ENCODE assay signal across 16 cellular contexts in the genomic region with DNA sequence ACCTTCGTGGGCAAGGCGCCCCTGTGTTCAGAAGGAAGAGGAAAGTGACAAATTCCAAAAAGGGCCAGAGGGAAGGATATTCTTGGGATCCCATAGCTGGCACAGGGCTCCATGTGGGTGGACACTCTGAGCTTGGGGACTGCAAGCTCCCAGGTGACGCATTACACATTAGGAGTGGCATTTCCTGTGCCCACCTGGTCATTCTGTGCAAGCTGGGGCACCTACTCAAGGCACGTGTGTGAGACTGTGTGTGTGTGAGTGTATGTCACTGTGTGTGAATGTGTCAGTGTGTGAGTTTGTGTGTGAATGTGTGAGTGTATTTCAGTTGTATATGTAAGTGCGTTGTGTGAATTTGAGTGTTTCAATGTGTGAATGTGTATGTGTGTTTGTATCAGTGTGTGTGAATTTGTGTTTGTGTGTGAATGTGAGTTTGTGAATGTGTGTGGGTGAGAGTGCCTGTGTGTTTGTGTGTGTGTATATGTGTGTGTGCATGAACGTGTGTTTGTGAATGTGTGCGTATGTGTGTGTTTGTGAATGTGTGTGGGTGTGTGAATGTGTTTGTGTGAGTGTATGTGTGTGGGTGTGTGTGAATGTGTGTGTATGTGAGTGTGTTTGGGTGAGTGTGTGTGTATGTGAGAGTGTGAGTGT. TPM values are rescaled to one million over a fixed set of nuclear protein-coding genes. Genes with fewer than 3 reads are reported as not detected.
DNase-seq lines count a peak whose midpoint lies in the region; ATAC-seq, FAIRE-seq and TF ChIP-seq lines count a peak whose summit lies in the region.
"Had no signal": no experiment of that assay in that cellular context is flagged by ENCODE, and none has a peak within 500 bp of the region (broad histone marks: within the 10 kb centered on the region; RNA-seq: fewer than 3 reads in every experiment).

No MANE protein-coding gene starts in this region.

- FAIRE-seq in A549 (lab: Jason Lieb, UNC) = peak; percentile 36

- H3K27me3 ChIP-seq in DND-41 (ENCODE audit: insufficient read depth, low read length, poor library complexity) (peaks cover 25% of the 10 kb centered on the region), lower lobe of right lung (ENCODE audit: low read depth) (peaks cover 23% of the 10 kb centered on the region)
- H3K27me3 ChIP-seq: MG63 had no signal

- WGBS in A549 (ENCODE audit: missing lambda C conversion rate) = 66% methylated on average over 7 of the region's 7 CpGs

- no peak overlapping the region for H3K27ac ChIP-seq in A549
- H3K27ac ChIP-seq in DND-41 (ENCODE audit: low read length) = peak overlapping the region; percentile 14; the same call in 1 of the 2 replicates
- H3K27ac ChIP-seq in KOPT-K1 (ENCODE audit: low read depth, low read length, poor library complexity, severe bottlenecking) = peak overlapping the region; percentile 85
- peak overlapping the region; percentile 66 for H3K27ac ChIP-seq in lower lobe of right lung

- no peak overlapping the region for H2AFZ ChIP-seq in DND-41 (ENCODE audit: low read depth, low read length)

- POLR2A ChIA-PET in A549 (lab: Yijun Ruan, JAX) = no interaction called here

- H3K4me1 ChIP-seq in A549 (no peaks in the 10 kb centered on the region), DND-41 (ENCODE audit: insufficient read depth, low read length) (peaks cover 61% of the 10 kb centered on the region), lower lobe of right lung (peaks cover 19% of the 10 kb centered on the region)

- CTCF ChIA-PET in A549 (lab: Yijun Ruan, JAX) = interaction anchor here (0.9 to 1.9 kb wide), 2 partner anchors 10 to 138 kb away, joined by 3 to 8 read pairs; no protein-coding TSS in a partner anchor

- H3K36me3 ChIP-seq in DND-41 (ENCODE audit: insufficient read depth, low read length) (no peaks in the 10 kb centered on the region), KOPT-K1 (ENCODE audit: insufficient read depth, low read length) (no peaks in the 10 kb centered on the region), lower lobe of right lung (no peaks in the 10 kb centered on the region)
- H3K36me3 ChIP-seq: MG63 had no signal

- TF ChIP-seq EP300 in A549 (IDR thresholded peaks at IDR 0.05) = no peak

- H3K9me3 ChIP-seq in A549 = no peaks in the 10 kb centered on the region
- no peaks in the 10 kb centered on the region for H3K9me3 ChIP-seq in DND-41 (ENCODE audit: insufficient read depth, low read length, severe bottlenecking)
- H3K9me3 ChIP-seq in KOPT-K1 (ENCODE audit: insufficient read depth, low read length, poor library complexity, severe bottlenecking) = no peaks in the 10 kb centered on the region
- no peaks in the 10 kb centered on the region for H3K9me3 ChIP-seq in lower lobe of right lung
- H3K9me3 ChIP-seq: MG63 had no signal

- no peak overlapping the region for H3K4me3 ChIP-seq in A549
- no peak overlapping the region for H3K4me3 ChIP-seq in DND-41 (ENCODE audit: low read depth in 1 of 2, low read length in 2 of 2)
- no peak overlapping the region for H3K4me3 ChIP-seq in lower lobe of right lung
- H3K4me3 ChIP-seq: MG63 had no signal

- DNase-seq in A549 (ENCODE audit: low read depth in 1 of 2, low spot score in 1 of 2) = no peak
- no peak for DNase-seq in DND-41
- DNase-seq in lower lobe of right lung = no peak
- no peak for DNase-seq in iPS-NIHi7 (ENCODE audit: extremely low spot score)
- no peak for DNase-seq in effector CD4-positive, alpha-beta T cell
- DNase-seq: AML-193; CD4-positive, CD25-positive, alpha-beta regulatory T cell; H7; KG1; MG63; NCI-H1105; NCI-H1694 treated with DMSO at 0.1 percent for 48 hours; NCI-H69; SHP77 had no signal

- ATAC-seq in A549 = no peak
- ATAC-seq in DND-41 (ENCODE audit: insufficient read depth, low read depth) = no peak
- ATAC-seq in lower lobe of right lung = no peak
- no peak for ATAC-seq in HG03460 (IDR thresholded peaks at IDR 0.05; ENCODE audit: unreplicated experiment)

- H3K79me2 ChIP-seq in DND-41 (ENCODE audit: insufficient read depth, low read length) = peaks cover 6% of the 10 kb centered on the region; the same call in 1 of the 2 replicates

- intact Hi-C loops in lower lobe of right lung (cut with DNase I) = no loop called here

- no peak overlapping the region for H3K9ac ChIP-seq in DND-41 (ENCODE audit: low read depth, low read length)

- no peak for TF ChIP-seq POLR2A in A549 (IDR thresholded peaks at IDR 0.05; ENCODE audit: low read length)

- TF ChIP-seq CTCF in A549 (IDR thresholded peaks at IDR 0.05) (no peak), DND-41 (IDR thresholded peaks at IDR 0.05; ENCODE audit: borderline replicate concordance, extremely low read depth, low read length, poor library complexity, severe bottlenecking) (no peak), lower lobe of right lung (IDR thresholded peaks at IDR 0.05) (no peak)

- H3K4me2 ChIP-seq in A549 (no peak overlapping the region), DND-41 (ENCODE audit: insufficient read depth, low read length) (no peak overlapping the region)

- no peak for TF ChIP-seq RAD21 in A549 (conservative IDR thresholded peaks at IDR 0.05 in 1 of 2, IDR thresholded peaks at IDR 0.05 in 1 of 2)

- H4K20me1 ChIP-seq in DND-41 (ENCODE audit: insufficient read depth, low read length) = peaks cover 39% of the 10 kb centered on the region

TF ChIP-seq in A549, 52 proteins besides CTCF, POLR2A, EP300 and RAD21:
- no peak for TF ChIP-seq BHLHE40 (IDR thresholded peaks at IDR 0.05; ENCODE audit: low read depth, low read length)
- TF ChIP-seq, protein P1, sequence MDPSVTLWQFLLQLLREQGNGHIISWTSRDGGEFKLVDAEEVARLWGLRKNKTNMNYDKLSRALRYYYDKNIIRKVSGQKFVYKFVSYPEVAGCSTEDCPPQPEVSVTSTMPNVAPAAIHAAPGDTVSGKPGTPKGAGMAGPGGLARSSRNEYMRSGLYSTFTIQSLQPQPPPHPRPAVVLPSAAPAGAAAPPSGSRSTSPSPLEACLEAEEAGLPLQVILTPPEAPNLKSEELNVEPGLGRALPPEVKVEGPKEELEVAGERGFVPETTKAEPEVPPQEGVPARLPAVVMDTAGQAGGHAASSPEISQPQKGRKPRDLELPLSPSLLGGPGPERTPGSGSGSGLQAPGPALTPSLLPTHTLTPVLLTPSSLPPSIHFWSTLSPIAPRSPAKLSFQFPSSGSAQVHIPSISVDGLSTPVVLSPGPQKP (IDR thresholded peaks at IDR 0.05; ENCODE audit: low read depth, low read length) = no peak
- TF ChIP-seq HDAC2 (IDR thresholded peaks at IDR 0.05) = no peak
- TF ChIP-seq HOXB13 (CRISPR knock-in tag; IDR thresholded peaks at IDR 0.05; ENCODE audit: low read depth) = no peak
- no peak for TF ChIP-seq KDM1A (IDR thresholded peaks at IDR 0.05; ENCODE audit: low read depth)
- TF ChIP-seq FOXS1 (CRISPR knock-in tag; IDR thresholded peaks at IDR 0.05) = no peak

RNA-seq across cellular contexts. Expression of gene CD300A, which starts 1.6 kb away (rescaled TPM):
- polyA plus RNA-seq in A549 (2011; rRNA removed) (not detected in 2 replicates), A549 (2017; fragmentation: RNase III; extraction: RNeasy Plus Mini Kit Qiagen cat#74134 plus additional on column Dnase treatment) (not detected in 3 replicates)
- not detected in 2 replicates for polyA plus RNA-seq in A549 (2012; cell fraction: cytosol; rRNA removed)
- 0.04 TPM in 1 of 2 replicates, not detected in the other for polyA plus RNA-seq in A549 (2012; cell fraction: nucleus; rRNA removed)
- not detected in 2 replicates for polyA minus RNA-seq in A549 (2011; rRNA and poly(A)+ RNA removed)
- 27.8 TPM for total RNA-seq in lower lobe of right lung

RNA-seq across cellular contexts. Expression of gene GPRC5C, which starts 33.0 kb away (rescaled TPM):
- polyA plus RNA-seq in A549 (2011; rRNA removed) (36.5 and 44.2 TPM in 2 replicates), A549 (2017; fragmentation: RNase III; extraction: RNeasy Plus Mini Kit Qiagen cat#74134 plus additional on column Dnase treatment) (42.4 to 49.2 TPM (median 44.0 TPM) in 3 replicates)
- polyA plus RNA-seq in A549 (2012; cell fraction: cytosol; rRNA removed) = 49.3 and 76.1 TPM in 2 replicates
- 79.6 and 118 TPM in 2 replicates for polyA plus RNA-seq in A549 (2012; cell fraction: nucleus; rRNA removed)
- 47.8 and 50.9 TPM in 2 replicates for polyA minus RNA-seq in A549 (2011; rRNA and poly(A)+ RNA removed)
- 58.2 TPM for total RNA-seq in lower lobe of right lung
- total RNA-seq: CD4-positive, CD25-positive, alpha-beta regulatory T cell had no signal
- polyA plus RNA-seq: CD4-positive, CD25-positive, alpha-beta regulatory T cell had no signal

Comparison
In these comparisons a context has a peak if more than half of its experiments do, and no peak if none do; other contexts are left out.
1. H3K27ac ChIP-seq: peak in DND-41 (single experiment), KOPT-K1 (single experiment) and lower lobe of right lung (single experiment); none in A549 (0 of 2).